In genomic region chr12:75970310-75970709, GRCh38 we compare ENCODE assay signal across 18 cellular contexts.
DNase-seq lines count a peak whose midpoint lies in the region; ATAC-seq, FAIRE-seq and TF ChIP-seq lines count a peak whose summit lies in the region.
"Had no signal": no experiment of that assay in that cellular context is flagged by ENCODE, and none has a peak within 500 bp of the region (broad histone marks: within the 10 kb centered on the region; RNA-seq: fewer than 3 reads in every experiment).

No MANE protein-coding gene starts in this region.

- no peaks in the 10 kb centered on the region for H4K20me1 ChIP-seq in astrocyte (ENCODE audit: insufficient read depth, low read length)
- H4K20me1 ChIP-seq in PC-3 (ENCODE audit: low read length), result no peaks in the 10 kb centered on the region

- H3K36me3 Mint-ChIP-seq in astrocyte (ENCODE audit: low read depth, unreplicated experiment), result no peaks in the 10 kb centered on the region
- H3K36me3 Mint-ChIP-seq: CD4-positive, CD25-positive, alpha-beta regulatory T cell; mesothelial cell of epicardium had no signal

- H2AK5ac ChIP-seq in mesendoderm (ENCODE audit: low read length), result no peak overlapping the region

- 100% methylated on average over 1 of the region's 1 CpG for WGBS in HUES64
- WGBS in mesendoderm (ENCODE audit: extremely low coverage, insufficient coverage, low lambda C conversion rate), result no CpG with 5 or more reads among the region's 1 CpG

- peak overlapping the region; percentile 61 for H3K18ac ChIP-seq in mesendoderm (ENCODE audit: low read length)

- H2BK5ac ChIP-seq in mesendoderm (ENCODE audit: low read length), result no peak overlapping the region

- FAIRE-seq in astrocyte (lab: Jason Lieb, UNC), result no peak
- FAIRE-seq: TTC549 had no signal

- H2AFZ ChIP-seq in astrocyte (ENCODE audit: low read depth, low read length) (no peak overlapping the region), PC-3 (ENCODE audit: low read length) (no peak overlapping the region)

- no TSS peak for BruUV-seq in PC-3 (replicated peaks; lab: Mats Ljungman, UMichigan)

- H2BK15ac ChIP-seq in mesendoderm (replicated peaks; ENCODE audit: low read depth), result no peak overlapping the region

- H3K4me3 Mint-ChIP-seq in astrocyte (ENCODE audit: unreplicated experiment), result no peak overlapping the region
- H3K4me3 Mint-ChIP-seq: activated CD4-positive, alpha-beta T cell treated with anti-CD3 and anti-CD28 coated beads for 36 hours; activated naive CD8-positive, alpha-beta T cell treated with anti-CD3 and anti-CD28 coated beads, Interleukin-2, amount 10 ng/mL, durations not matched to agents 7 days and 5 days; CD4-positive, CD25-positive, alpha-beta regulatory T cell; mesothelial cell of epicardium had no signal

- intact Hi-C loops in PC-3 (cut with micrococcal nuclease), result loop anchor here (10.0 kb wide), 1 partner anchor 246 kb away; no protein-coding TSS in a partner anchor

- no peak overlapping the region for H3K4me3 ChIP-seq in HUES64 (ENCODE audit: low read length)
- H3K4me3 ChIP-seq in astrocyte (ENCODE audit: insufficient read depth, low read depth, low read length), result no peak overlapping the region
- no peak overlapping the region for H3K4me3 ChIP-seq in mesendoderm (ENCODE audit: low read length)
- no peak overlapping the region for H3K4me3 ChIP-seq in PC-3 (ENCODE audit: low read length)
- no peak overlapping the region for H3K4me3 ChIP-seq in WERI-Rb-1 (ENCODE audit: low read depth, low read length)
- H3K4me3 ChIP-seq: heart left ventricle had no signal

- H4K5ac ChIP-seq in mesendoderm (ENCODE audit: low read length), result no peak overlapping the region

- H3K36me3 ChIP-seq in HUES64 (ENCODE audit: insufficient read depth, low read length) (no peaks in the 10 kb centered on the region), astrocyte (ENCODE audit: insufficient read depth, low read length) (no peaks in the 10 kb centered on the region), mesendoderm (ENCODE audit: control insufficient read depth, insufficient read depth, low read length) (no peaks in the 10 kb centered on the region), PC-3 (ENCODE audit: low read depth, low read length) (no peaks in the 10 kb centered on the region), WERI-Rb-1 (no peaks in the 10 kb centered on the region)
- H3K36me3 ChIP-seq: heart left ventricle had no signal

- H3K79me2 ChIP-seq in astrocyte (ENCODE audit: insufficient read depth, low read length) (no peaks in the 10 kb centered on the region), mesendoderm (ENCODE audit: control insufficient read depth, insufficient read depth, low read length) (no peaks in the 10 kb centered on the region), PC-3 (ENCODE audit: low read length) (no peaks in the 10 kb centered on the region)

- peak overlapping the region; percentile 13 for H3K27ac Mint-ChIP-seq in astrocyte (ENCODE audit: unreplicated experiment)
- H3K27ac Mint-ChIP-seq: activated CD4-positive, alpha-beta T cell treated with anti-CD3 and anti-CD28 coated beads for 36 hours; activated naive CD8-positive, alpha-beta T cell treated with anti-CD3 and anti-CD28 coated beads, Interleukin-2, amount 10 ng/mL, durations not matched to agents 7 days and 5 days; CD4-positive, CD25-positive, alpha-beta regulatory T cell; mesothelial cell of epicardium had no signal

- H3K9me3 ChIP-seq in HUES64 (ENCODE audit: insufficient read depth, low read depth, low read length) (no peaks in the 10 kb centered on the region), astrocyte (ENCODE audit: insufficient read depth, low read depth, low read length) (no peaks in the 10 kb centered on the region), PC-3 (ENCODE audit: low read length) (no peaks in the 10 kb centered on the region), WERI-Rb-1 (ENCODE audit: severe bottlenecking) (no peaks in the 10 kb centered on the region)
- H3K9me3 ChIP-seq: heart left ventricle had no signal

- TF ChIP-seq CTCF in astrocyte (IDR thresholded peaks at IDR 0.05; ENCODE audit: insufficient read depth, low read depth, low read length), result no peak
- TF ChIP-seq CTCF in PC-3 (conservative IDR thresholded peaks at IDR 0.05; ENCODE audit: low read depth, low read length), result no peak
- TF ChIP-seq CTCF in WERI-Rb-1 (IDR thresholded peaks at IDR 0.05; ENCODE audit: low read depth, low read length), result no peak

- 0 out of 2 replicates have a peak overlapping the region, but pooled peaks have one; percentile 10 for H3K27ac ChIP-seq in HUES64 (ENCODE audit: low read depth, low read length)
- H3K27ac ChIP-seq in astrocyte (ENCODE audit: low read depth, low read length), result no peak overlapping the region
- no peak overlapping the region for H3K27ac ChIP-seq in mesendoderm (ENCODE audit: low read depth, low read length)
- H3K27ac ChIP-seq in PC-3 (ENCODE audit: low read length), result no peak overlapping the region
- no peak overlapping the region for H3K27ac ChIP-seq in WERI-Rb-1
- H3K27ac ChIP-seq: heart left ventricle had no signal

- no peaks in the 10 kb centered on the region for H3F3A ChIP-seq in PC-3 (ENCODE audit: low read length, unreplicated experiment)

- H3K23ac ChIP-seq in mesendoderm (ENCODE audit: low read length), result no peak overlapping the region

- no peaks in the 10 kb centered on the region for H3K79me1 ChIP-seq in mesendoderm (ENCODE audit: low read length)

- peaks cover 10% of the 10 kb centered on the region for H3K4me1 Mint-ChIP-seq in astrocyte (ENCODE audit: low read depth, unreplicated experiment)
- H3K4me1 Mint-ChIP-seq: CD4-positive, CD25-positive, alpha-beta regulatory T cell had no signal

- peak; percentile 52 for ATAC-seq in GM18868 (IDR thresholded peaks at IDR 0.05; ENCODE audit: unreplicated experiment)
- ATAC-seq in PC-3, result no peak

- CTCF ChIA-PET in PC-3 (lab: Charles Lee), result no interaction called here

- H3K9me2 ChIP-seq in PC-3 (replicated peaks; ENCODE audit: low read length), result no peaks in the 10 kb centered on the region

- H3K4me1 ChIP-seq in HUES64 (ENCODE audit: insufficient read depth, low read length), result peaks cover 25% of the 10 kb centered on the region
- H3K4me1 ChIP-seq in astrocyte (ENCODE audit: insufficient read depth, low read length), result no peaks in the 10 kb centered on the region
- peaks cover 8% of the 10 kb centered on the region for H3K4me1 ChIP-seq in mesendoderm (ENCODE audit: control insufficient read depth, low read depth, low read length)
- H3K4me1 ChIP-seq in PC-3 (ENCODE audit: insufficient read depth, low read length), result no peaks in the 10 kb centered on the region

- no peak overlapping the region for H4K8ac ChIP-seq in mesendoderm (ENCODE audit: low read depth, low read length)

- peak overlapping the region; percentile 24 for H2BK120ac ChIP-seq in mesendoderm (ENCODE audit: low read depth, low read length)

- peaks cover 1% of the 10 kb centered on the region for H3K9me3 Mint-ChIP-seq in astrocyte (ENCODE audit: unreplicated experiment)
- H3K9me3 Mint-ChIP-seq: CD4-positive, CD25-positive, alpha-beta regulatory T cell; mesothelial cell of epicardium had no signal

- H3K27me3 Mint-ChIP-seq in astrocyte (ENCODE audit: low read depth, unreplicated experiment), result no peaks in the 10 kb centered on the region
- H3K27me3 Mint-ChIP-seq: activated CD4-positive, alpha-beta T cell treated with anti-CD3 and anti-CD28 coated beads for 36 hours; activated naive CD8-positive, alpha-beta T cell treated with anti-CD3 and anti-CD28 coated beads, Interleukin-2, amount 10 ng/mL, durations not matched to agents 7 days and 5 days; CD4-positive, CD25-positive, alpha-beta regulatory T cell had no signal

- no peak overlapping the region for H3K56ac ChIP-seq in mesendoderm (ENCODE audit: low read length)

- H3K4me2 ChIP-seq in astrocyte (ENCODE audit: low read length) (no peak overlapping the region), mesendoderm (ENCODE audit: low read length) (no peak overlapping the region), PC-3 (ENCODE audit: low read length) (no peak overlapping the region)

- no peak for DNase-seq in astrocyte (ENCODE audit: low read depth)
- no peak for DNase-seq in mesendoderm
- no peak for DNase-seq in PC-3
- DNase-seq in activated CD4-positive, alpha-beta T cell treated with anti-CD3 and anti-CD28 coated beads for 1 hour, result no peak
- no peak for DNase-seq in midbrain (lab: John Stamatoyannopoulos, UW)
- no peak for DNase-seq in WERI-Rb-1
- DNase-seq: activated naive CD8-positive, alpha-beta T cell treated with anti-CD3 and anti-CD28 coated beads, Interleukin-2, amount 10 ng/mL, durations not matched to agents 7 days and 5 days; CD4-positive, CD25-positive, alpha-beta regulatory T cell; DMS 273 treated with DMSO at 0.1 percent for 48 hours; effector CD4-positive, alpha-beta T cell; heart left ventricle; KG1; NCI-H2171 had no signal

- H3K4ac ChIP-seq in mesendoderm (ENCODE audit: low read depth, low read length), result no peak overlapping the region

- POLR2A ChIA-PET in PC-3 (lab: Charles Lee; ENCODE audit: unreplicated experiment), result no interaction called here

- no peaks in the 10 kb centered on the region for H3K27me3 ChIP-seq in HUES64 (ENCODE audit: insufficient read depth, low read length)
- H3K27me3 ChIP-seq in astrocyte (ENCODE audit: insufficient read depth, low read length), result no peaks in the 10 kb centered on the region
- H3K27me3 ChIP-seq in mesendoderm (ENCODE audit: insufficient read depth, low read length, poor library complexity), result no peaks in the 10 kb centered on the region
- no peaks in the 10 kb centered on the region for H3K27me3 ChIP-seq in PC-3 (ENCODE audit: low read length)
- H3K27me3 ChIP-seq in WERI-Rb-1 (ENCODE audit: insufficient read depth, low read depth, severe bottlenecking), result no peaks in the 10 kb centered on the region
- H3K27me3 ChIP-seq: heart left ventricle had no signal

- H3K9ac ChIP-seq in HUES64 (ENCODE audit: low read depth, low read length) (no peak overlapping the region), astrocyte (ENCODE audit: low read length) (no peak overlapping the region), mesendoderm (ENCODE audit: low read length) (no peak overlapping the region), PC-3 (ENCODE audit: low read length) (no peak overlapping the region)
